9 cellular contexts compared by ENCODE assay signal in genomic region chr15:78640527-78640839, GRCh38. TPM values are rescaled to one million over a fixed set of nuclear protein-coding genes. Genes with fewer than 3 reads are reported as not detected.
DNase-seq lines count a peak whose midpoint lies in the region; ATAC-seq and TF ChIP-seq lines count a peak whose summit lies in the region.
"Had no signal": no experiment of that assay in that cellular context is flagged by ENCODE, and none has a peak within 500 bp of the region (broad histone marks: within the 10 kb centered on the region; RNA-seq: fewer than 3 reads in every experiment).

No MANE protein-coding gene starts in this region.

- TF ChIP-seq CTCF in Calu3 (IDR thresholded peaks at IDR 0.05; ENCODE audit: unreplicated experiment) (no peak), esophagus squamous epithelium (IDR thresholded peaks at IDR 0.05) (no peak), psoas muscle (IDR thresholded peaks at IDR 0.05) (no peak)

- intact Hi-C loops in Calu3 (cut with micrococcal nuclease; ENCODE audit: unreplicated experiment) (no loop called here), esophagus squamous epithelium (cut with DNase I) (loop anchor here (5.0 kb wide), 1 partner anchor 67 kb away; no protein-coding TSS in a partner anchor), psoas muscle (cut with DNase I) (no loop called here)

- H3K27ac ChIP-seq in SJCRH30 (no peak overlapping the region), esophagus squamous epithelium (peak overlapping the region in 2 of 4 donors; percentile 8 to 55), psoas muscle (no peak overlapping the region)

- peaks cover 43% of the 10 kb centered on the region for H3K27me3 Mint-ChIP-seq in Calu3 (ENCODE audit: unreplicated experiment)

- DNase-seq in Calu3 (no peak), SJCRH30 (no peak), esophagus squamous epithelium (lab: John Stamatoyannopoulos, UW) (no peak), psoas muscle (no peak), activated gamma-delta T cell (lab: John Stamatoyannopoulos, UW) (no peak), T-helper 1 cell (no peak)

- H3K4me3 ChIP-seq in SJCRH30 = peak overlapping the region; percentile 54
- H3K4me3 ChIP-seq in esophagus squamous epithelium = peak overlapping the region; percentile 31 to 69 (median 46)
- peak overlapping the region; percentile 61 for H3K4me3 ChIP-seq in psoas muscle

- H3K9me3 ChIP-seq in SJCRH30 (replicated peaks) = no peaks in the 10 kb centered on the region
- no peaks in the 10 kb centered on the region for H3K9me3 ChIP-seq in esophagus squamous epithelium
- H3K9me3 ChIP-seq in psoas muscle = no peaks in the 10 kb centered on the region

- no peaks in the 10 kb centered on the region for H3K4me1 ChIP-seq in SJCRH30
- H3K4me1 ChIP-seq in esophagus squamous epithelium = peaks cover 12 to 18% (median 13%) of the 10 kb centered on the region in 3 donors
- H3K4me1 ChIP-seq in psoas muscle = peaks cover 8% of the 10 kb centered on the region

- TF ChIP-seq POLR2A in esophagus squamous epithelium (IDR thresholded peaks at IDR 0.05) = no peak

- H3K27ac Mint-ChIP-seq in Calu3 (ENCODE audit: unreplicated experiment) = no peak overlapping the region

- no peaks in the 10 kb centered on the region for H3K4me1 Mint-ChIP-seq in Calu3 (ENCODE audit: low read depth, unreplicated experiment)

- ATAC-seq in psoas muscle (peak in 2 of 4 donors; percentile 30 to 34), GM18873 (IDR thresholded peaks at IDR 0.05; ENCODE audit: low FRiP score, unreplicated experiment) (no peak), HG03378 (IDR thresholded peaks at IDR 0.05; ENCODE audit: unreplicated experiment) (no peak)
- ATAC-seq: left lobe of liver had no signal

- no TSS peak for BruUV-seq in Calu3 (replicated peaks; lab: Mats Ljungman, UMichigan)

- no CpG with 5 or more reads among the region's 14 CpGs for WGBS in esophagus squamous epithelium, 2 donors
- 42 to 53% (median 48%) methylated on average over 11 to 14 of the region's 14 CpGs for WGBS in psoas muscle, 3 donors

- peaks cover 11% of the 10 kb centered on the region for H3K36me3 Mint-ChIP-seq in Calu3 (ENCODE audit: insufficient read depth, unreplicated experiment)

- CTCF ChIA-PET in Calu3 (lab: Charles Lee) = interaction anchor here (0.7 to 1.6 kb wide), 2 partner anchors 100 to 110 kb away, joined by 3 to 5 read pairs; no protein-coding TSS in a partner anchor

- H3K36me3 ChIP-seq in SJCRH30 (no peaks in the 10 kb centered on the region), esophagus squamous epithelium (no peaks in the 10 kb centered on the region), psoas muscle (ENCODE audit: insufficient read depth in 1 of 2, low read depth in 1 of 2) (no peaks in the 10 kb centered on the region)

- no peaks in the 10 kb centered on the region for H3K9me3 Mint-ChIP-seq in Calu3 (ENCODE audit: low read depth, unreplicated experiment)

- peak overlapping the region; percentile 69 for H3K4me3 Mint-ChIP-seq in Calu3 (ENCODE audit: low read depth, unreplicated experiment)

- peaks cover 4% of the 10 kb centered on the region; the same call in 1 of the 2 replicates for H3K27me3 ChIP-seq in SJCRH30
- peaks cover 0 to 28% (median 1%) of the 10 kb centered on the region in 4 donors for H3K27me3 ChIP-seq in esophagus squamous epithelium
- H3K27me3 ChIP-seq in psoas muscle (ENCODE audit: insufficient read depth in 3 of 3, low read length in 2 of 3) = peaks cover 0 to 15% (median 4%) of the 10 kb centered on the region in 3 donors

RNA-seq across cellular contexts. Expression of gene CHRNB4, which starts 0.5 kb away (rescaled TPM):
- not detected in 2 replicates for total RNA-seq in Calu3 (2022)
- total RNA-seq in SJCRH30 (2014; rRNA removed; shearing (Covaris generic)) = 0.06 TPM in 1 of 2 replicates, not detected in the other
- under 1 TPM; 0.09 to 0.72 (median 0.43) TPM for total RNA-seq in esophagus squamous epithelium
- total RNA-seq in psoas muscle = not detected
- not detected for polyA plus RNA-seq in psoas muscle
- total RNA-seq: left lobe of liver had no signal

RNA-seq across cellular contexts. Expression of gene CHRNA3, which starts 19.7 kb away (rescaled TPM):
- total RNA-seq in Calu3 (2022) = not detected in 2 replicates
- total RNA-seq in SJCRH30 (2014; rRNA removed; shearing (Covaris generic)) = not detected in 2 replicates
- total RNA-seq in esophagus squamous epithelium = under 1 TPM in 1 of 4 donors, not detected in 3; 0.18 TPM
- under 1 TPM in 2 of 4 donors, not detected in 2; 0.06 to 0.17 TPM for total RNA-seq in psoas muscle
- under 1 TPM in 2 of 3 donors, not detected in 1; 0.01 to 0.04 TPM for polyA plus RNA-seq in psoas muscle
- total RNA-seq: left lobe of liver had no signal
